Comparison of ENCODE assay signal across 8 cellular contexts in genomic region chr7:936131-937054, GRCh38. TPM values are rescaled to one million over a fixed set of nuclear protein-coding genes. Genes with fewer than 3 reads are reported as not detected.
DNase-seq lines count a peak whose midpoint lies in the region; ATAC-seq, FAIRE-seq and TF ChIP-seq lines count a peak whose summit lies in the region.

No MANE protein-coding gene starts in this region.

- peaks cover 20% of the 10 kb centered on the region for H3K27me3 Mint-ChIP-seq in osteocyte (ENCODE audit: unreplicated experiment)

- H3K4me3 ChIP-seq in BLaER1 treated with 17β-estradiol and CSF1 and Interleukin-3, amounts not matched to agents 10 nM and 100 nM: no peak overlapping the region; a peak in 1 of 20 replicates
- no peak overlapping the region for H3K4me3 ChIP-seq in Panc1 (ENCODE audit: low read depth in 2 of 2, low read length in 2 of 2)
- H3K4me3 ChIP-seq in right cardiac atrium (ENCODE audit: low read length): no peak overlapping the region

- peak overlapping the region; percentile 34 to 93 (median 66) for H3K27ac ChIP-seq in BLaER1 treated with 17β-estradiol and CSF1 and Interleukin-3, amounts not matched to agents 10 nM and 100 nM
- H3K27ac ChIP-seq in Panc1 (ENCODE audit: low read length): no peak overlapping the region
- no peak overlapping the region for H3K27ac ChIP-seq in right cardiac atrium (ENCODE audit: low read length)

- H3K9me3 Mint-ChIP-seq in osteocyte (ENCODE audit: unreplicated experiment): peaks cover 17% of the 10 kb centered on the region

- no peak for FAIRE-seq in RCC 7860 (lab: Jason Lieb, UNC)

- ATAC-seq in GM18873 (IDR thresholded peaks at IDR 0.05; ENCODE audit: low FRiP score, unreplicated experiment): peak; percentile 76
- ATAC-seq in HG03039 (IDR thresholded peaks at IDR 0.05; ENCODE audit: unreplicated experiment): peak; percentile 64
- peak; percentile 78 for ATAC-seq in Panc1
- no peak for ATAC-seq in right cardiac atrium

- H3K36me3 ChIP-seq in BLaER1 treated with 17β-estradiol and CSF1 and Interleukin-3, amounts not matched to agents 10 nM and 100 nM: peaks cover 12 to 60% (median 38%) of the 10 kb centered on the region in 11 experiments; a peak in 19 of 22 replicates
- no peaks in the 10 kb centered on the region for H3K36me3 ChIP-seq in Panc1 (ENCODE audit: control insufficient read depth, insufficient read depth, low read length)

- WGBS in right cardiac atrium: 85% methylated on average over 33 of the region's 33 CpGs

- peaks cover 45 to 91% (median 83%) of the 10 kb centered on the region in 10 experiments for H3K4me1 ChIP-seq in BLaER1 treated with 17β-estradiol and CSF1 and Interleukin-3, amounts not matched to agents 10 nM and 100 nM
- peaks cover 6% of the 10 kb centered on the region for H3K4me1 ChIP-seq in Panc1 (ENCODE audit: control insufficient read depth, insufficient read depth, low read length)
- H3K4me1 ChIP-seq in right cardiac atrium (ENCODE audit: control insufficient read depth, insufficient read depth, low read length): no peaks in the 10 kb centered on the region

- peaks cover 11 to 22% (median 15%) of the 10 kb centered on the region in 11 experiments; a peak in 20 of 22 replicates for H3K9me3 ChIP-seq in BLaER1 treated with 17β-estradiol and CSF1 and Interleukin-3, amounts not matched to agents 10 nM and 100 nM (replicated peaks in 1 of 11)
- H3K9me3 ChIP-seq in Panc1 (ENCODE audit: control insufficient read depth, insufficient read depth, low read depth, low read length) (peaks cover 10% of the 10 kb centered on the region; the same call in 1 of the 2 replicates), right cardiac atrium (ENCODE audit: control insufficient read depth, low read length) (no peaks in the 10 kb centered on the region)

- H3K4me1 Mint-ChIP-seq in osteocyte (ENCODE audit: unreplicated experiment): peaks cover 11% of the 10 kb centered on the region

- peaks cover 0 to 29% (median 18%) of the 10 kb centered on the region in 11 experiments; a peak in 12 of 22 replicates for H4K20me1 ChIP-seq in BLaER1 treated with 17β-estradiol and CSF1 and Interleukin-3, amounts not matched to agents 10 nM and 100 nM

- BruUV-seq in Panc1 (replicated peaks; lab: Mats Ljungman, UMichigan): no TSS peak

- POLR2A ChIA-PET in Panc1 (lab: Charles Lee): no interaction called here

- 0 out of 22 replicates have a peak, but pooled peaks cover 0 to 6% (median 0%) of the 10 kb centered on the region in 11 experiments for H3K27me3 ChIP-seq in BLaER1 treated with 17β-estradiol and CSF1 and Interleukin-3, amounts not matched to agents 10 nM and 100 nM
- H3K27me3 ChIP-seq in Panc1 (ENCODE audit: control insufficient read depth, insufficient read depth, low read length) (peaks cover 9% of the 10 kb centered on the region), right cardiac atrium (ENCODE audit: control insufficient read depth, insufficient read depth) (no peaks in the 10 kb centered on the region)

- CTCF ChIA-PET in Panc1 (lab: Charles Lee): no interaction called here

- intact Hi-C loops in Panc1 (cut with micrococcal nuclease; ENCODE audit: unreplicated experiment): no loop called here
- intact Hi-C loops in right cardiac atrium (cut with DNase I): no loop called here

- TF ChIP-seq CTCF in Panc1 (IDR thresholded peaks at IDR 0.05) (no peak), osteocyte (IDR thresholded peaks at IDR 0.05) (no peak)

- H3K4me2 ChIP-seq in BLaER1 treated with 17β-estradiol and CSF1 and Interleukin-3, amounts not matched to agents 10 nM and 100 nM: peak overlapping the region; percentile 55 to 92 (median 75)

- H3K36me3 Mint-ChIP-seq in osteocyte (ENCODE audit: unreplicated experiment): no peaks in the 10 kb centered on the region

- DNase-seq in Panc1 (ENCODE audit: low read depth, low spot score): no peak
- DNase-seq in right cardiac atrium: peak; percentile 16 to 53 (median 50)
- DNase-seq in osteocyte (ENCODE audit: extremely low spot score, unreplicated experiment): no peak
- DNase-seq in C1 segment of cervical spinal cord (lab: John Stamatoyannopoulos, UW): no peak
- DNase-seq in RCC 7860 (ENCODE audit: low spot score): no peak

- in situ Hi-C loops in Panc1 (cut with HindIII; ENCODE audit: low pct_unique_long_range_greater_than_20kb, low sequenced_read_pairs): no loop called here

- H3K4me3 Mint-ChIP-seq in osteocyte (ENCODE audit: unreplicated experiment): no peak overlapping the region

- no peak overlapping the region for H3K27ac Mint-ChIP-seq in osteocyte (ENCODE audit: unreplicated experiment)

- peak overlapping the region; percentile 8 to 67 (median 54); a peak in 18 of 22 replicates for H3K9ac ChIP-seq in BLaER1 treated with 17β-estradiol and CSF1 and Interleukin-3, amounts not matched to agents 10 nM and 100 nM

RNA-seq across cellular contexts. Expression of gene ADAP1, which starts 18.1 kb away (rescaled TPM):
- total RNA-seq in Panc1 (2021; ENCODE audit: unreplicated experiment): 3.1 TPM
- 3.2 TPM for polyA plus RNA-seq in Panc1 (2012; ENCODE audit: insufficient read length)
- 1 to 10 TPM; 4.8 to 7.1 (median 6.4) TPM for total RNA-seq in right cardiac atrium
- 8.4 TPM for polyA plus RNA-seq in right cardiac atrium
- 5.8 and 7.0 TPM in 2 replicates for total RNA-seq in osteocyte

RNA-seq across cellular contexts. Expression of gene COX19, which starts 39.0 kb away (rescaled TPM):
- 14.4 TPM for total RNA-seq in Panc1 (2021; ENCODE audit: unreplicated experiment)
- polyA plus RNA-seq in Panc1 (2012; ENCODE audit: insufficient read length): 7.7 TPM
- 1 to 10 TPM; 6.3 to 8.8 (median 7.8) TPM for total RNA-seq in right cardiac atrium
- polyA plus RNA-seq in right cardiac atrium: 5.8 TPM
- total RNA-seq in osteocyte: 11.2 and 11.4 TPM in 2 replicates

RNA-seq across cellular contexts. Expression of gene CYP2W1, which starts 46.6 kb away (rescaled TPM):
- total RNA-seq in Panc1 (2021; ENCODE audit: unreplicated experiment): 0.74 TPM
- polyA plus RNA-seq in Panc1 (2012; ENCODE audit: insufficient read length): 0.63 TPM
- total RNA-seq in right cardiac atrium: not detected
- polyA plus RNA-seq in right cardiac atrium: not detected
- not detected in 2 replicates for total RNA-seq in osteocyte

Comparison
In these comparisons a context has a peak if more than half of its experiments do, and no peak if none do; other contexts are left out.
1. H3K27ac ChIP-seq: peak in BLaER1 treated with 17β-estradiol and CSF1 and Interleukin-3, amounts not matched to agents 10 nM and 100 nM (11 of 11); none in Panc1 (single experiment) and right cardiac atrium (single experiment).
2. ATAC-seq: peak in GM18873 (single experiment), HG03039 (single experiment) and Panc1 (single experiment); none in right cardiac atrium (0 of 2).
3. DNase-seq: peak in right cardiac atrium (3 of 3); none in Panc1 (single experiment), osteocyte (single experiment), C1 segment of cervical spinal cord (0 of 14) and RCC 7860 (single experiment).